1 cellular context compared by ENCODE assay signal in the genomic region with DNA sequence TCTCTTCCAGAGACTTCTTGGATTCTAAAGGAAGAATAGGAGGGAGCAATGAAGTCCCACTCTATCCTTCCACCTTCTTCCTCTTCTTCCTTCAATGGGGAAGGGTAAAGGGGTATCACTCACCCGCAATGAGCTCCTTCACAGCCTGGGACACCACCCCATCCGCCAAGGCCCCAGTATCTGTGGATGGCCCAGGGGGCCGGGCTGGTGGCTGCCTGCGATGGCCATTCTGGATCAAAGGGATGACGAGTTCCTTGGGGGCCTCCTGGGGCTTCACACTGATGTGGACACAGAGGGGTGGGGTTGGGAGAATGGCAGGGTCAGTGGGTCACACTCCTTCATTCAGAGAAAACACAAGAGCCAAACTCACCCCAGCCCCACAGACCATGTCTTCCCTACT.
TF ChIP-seq lines count a peak whose summit lies in the region.

No MANE protein-coding gene starts in this region.

TF ChIP-seq in GM12878, 131 proteins besides CTCF, POLR2A, EP300 and RAD21:
- TF ChIP-seq, protein P1, sequence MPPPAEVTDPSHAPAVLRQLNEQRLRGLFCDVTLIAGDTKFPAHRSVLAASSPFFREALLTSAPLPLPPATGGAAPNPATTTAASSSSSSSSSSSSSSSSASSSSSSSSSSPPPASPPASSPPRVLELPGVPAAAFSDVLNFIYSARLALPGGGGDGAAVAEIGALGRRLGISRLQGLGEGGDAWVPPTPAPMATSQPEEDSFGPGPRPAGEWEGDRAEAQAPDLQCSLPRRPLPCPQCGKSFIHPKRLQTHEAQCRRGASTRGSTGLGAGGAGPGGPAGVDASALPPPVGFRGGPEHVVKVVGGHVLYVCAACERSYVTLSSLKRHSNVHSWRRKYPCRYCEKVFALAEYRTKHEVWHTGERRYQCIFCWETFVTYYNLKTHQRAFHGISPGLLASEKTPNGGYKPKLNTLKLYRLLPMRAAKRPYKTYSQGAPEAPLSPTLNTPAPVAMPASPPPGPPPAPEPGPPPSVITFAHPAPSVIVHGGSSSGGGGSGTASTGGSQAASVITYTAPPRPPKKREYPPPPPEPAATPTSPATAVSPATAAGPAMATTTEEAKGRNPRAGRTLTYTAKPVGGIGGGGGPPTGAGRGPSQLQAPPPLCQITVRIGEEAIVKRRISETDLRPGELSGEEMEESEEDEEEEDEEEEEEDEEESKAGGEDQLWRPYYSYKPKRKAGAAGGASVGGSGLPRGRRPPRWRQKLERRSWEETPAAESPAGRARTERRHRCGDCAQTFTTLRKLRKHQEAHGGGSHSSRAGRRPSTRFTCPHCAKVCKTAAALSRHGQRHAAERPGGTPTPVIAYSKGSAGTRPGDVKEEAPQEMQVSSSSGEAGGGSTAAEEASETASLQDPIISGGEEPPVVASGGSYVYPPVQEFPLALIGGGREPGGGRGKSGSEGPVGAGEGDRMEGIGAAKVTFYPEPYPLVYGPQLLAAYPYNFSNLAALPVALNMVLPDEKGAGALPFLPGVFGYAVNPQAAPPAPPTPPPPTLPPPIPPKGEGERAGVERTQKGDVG (CRISPR knock-in tag; IDR thresholded peaks at IDR 0.05) = no peak
- TF ChIP-seq, protein P2, sequence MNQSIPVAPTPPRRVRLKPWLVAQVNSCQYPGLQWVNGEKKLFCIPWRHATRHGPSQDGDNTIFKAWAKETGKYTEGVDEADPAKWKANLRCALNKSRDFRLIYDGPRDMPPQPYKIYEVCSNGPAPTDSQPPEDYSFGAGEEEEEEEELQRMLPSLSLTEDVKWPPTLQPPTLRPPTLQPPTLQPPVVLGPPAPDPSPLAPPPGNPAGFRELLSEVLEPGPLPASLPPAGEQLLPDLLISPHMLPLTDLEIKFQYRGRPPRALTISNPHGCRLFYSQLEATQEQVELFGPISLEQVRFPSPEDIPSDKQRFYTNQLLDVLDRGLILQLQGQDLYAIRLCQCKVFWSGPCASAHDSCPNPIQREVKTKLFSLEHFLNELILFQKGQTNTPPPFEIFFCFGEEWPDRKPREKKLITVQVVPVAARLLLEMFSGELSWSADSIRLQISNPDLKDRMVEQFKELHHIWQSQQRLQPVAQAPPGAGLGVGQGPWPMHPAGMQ (IDR thresholded peaks at IDR 0.05; ENCODE audit: borderline replicate concordance) = no peak
- TF ChIP-seq RB1 (IDR thresholded peaks at IDR 0.05; ENCODE audit: borderline replicate concordance) (no peak), JUND (IDR thresholded peaks at IDR 0.05; ENCODE audit: low read depth, low read length) (no peak), ETV6 (conservative IDR thresholded peaks at IDR 0.05 in 1 of 2, IDR thresholded peaks at IDR 0.05 in 1 of 2; ENCODE audit: borderline replicate concordance in 1 of 2, low read depth in 1 of 2) (no peak), RAD51 (IDR thresholded peaks at IDR 0.05) (no peak), HDAC2 (IDR thresholded peaks at IDR 0.05) (no peak), TAF1 (IDR thresholded peaks at IDR 0.05; ENCODE audit: borderline replicate concordance, low read depth, low read length) (no peak), BACH1 (IDR thresholded peaks at IDR 0.05; ENCODE audit: borderline replicate concordance) (no peak), DPF2 (IDR thresholded peaks at IDR 0.05) (no peak)
- TF ChIP-seq, protein P3, sequence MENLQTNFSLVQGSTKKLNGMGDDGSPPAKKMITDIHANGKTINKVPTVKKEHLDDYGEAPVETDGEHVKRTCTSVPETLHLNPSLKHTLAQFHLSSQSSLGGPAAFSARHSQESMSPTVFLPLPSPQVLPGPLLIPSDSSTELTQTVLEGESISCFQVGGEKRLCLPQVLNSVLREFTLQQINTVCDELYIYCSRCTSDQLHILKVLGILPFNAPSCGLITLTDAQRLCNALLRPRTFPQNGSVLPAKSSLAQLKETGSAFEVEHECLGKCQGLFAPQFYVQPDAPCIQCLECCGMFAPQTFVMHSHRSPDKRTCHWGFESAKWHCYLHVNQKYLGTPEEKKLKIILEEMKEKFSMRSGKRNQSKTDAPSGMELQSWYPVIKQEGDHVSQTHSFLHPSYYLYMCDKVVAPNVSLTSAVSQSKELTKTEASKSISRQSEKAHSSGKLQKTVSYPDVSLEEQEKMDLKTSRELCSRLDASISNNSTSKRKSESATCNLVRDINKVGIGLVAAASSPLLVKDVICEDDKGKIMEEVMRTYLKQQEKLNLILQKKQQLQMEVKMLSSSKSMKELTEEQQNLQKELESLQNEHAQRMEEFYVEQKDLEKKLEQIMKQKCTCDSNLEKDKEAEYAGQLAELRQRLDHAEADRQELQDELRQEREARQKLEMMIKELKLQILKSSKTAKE (IDR thresholded peaks at IDR 0.05; ENCODE audit: low read depth, poor library complexity, severe bottlenecking) = no peak
- TF ChIP-seq, protein P4, sequence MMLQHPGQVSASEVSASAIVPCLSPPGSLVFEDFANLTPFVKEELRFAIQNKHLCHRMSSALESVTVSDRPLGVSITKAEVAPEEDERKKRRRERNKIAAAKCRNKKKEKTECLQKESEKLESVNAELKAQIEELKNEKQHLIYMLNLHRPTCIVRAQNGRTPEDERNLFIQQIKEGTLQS (IDR thresholded peaks at IDR 0.05; ENCODE audit: borderline replicate concordance, extremely low read depth, low read depth, low read length) = no peak
